ENCODE assay signal across 2 cellular contexts in the genomic region with DNA sequence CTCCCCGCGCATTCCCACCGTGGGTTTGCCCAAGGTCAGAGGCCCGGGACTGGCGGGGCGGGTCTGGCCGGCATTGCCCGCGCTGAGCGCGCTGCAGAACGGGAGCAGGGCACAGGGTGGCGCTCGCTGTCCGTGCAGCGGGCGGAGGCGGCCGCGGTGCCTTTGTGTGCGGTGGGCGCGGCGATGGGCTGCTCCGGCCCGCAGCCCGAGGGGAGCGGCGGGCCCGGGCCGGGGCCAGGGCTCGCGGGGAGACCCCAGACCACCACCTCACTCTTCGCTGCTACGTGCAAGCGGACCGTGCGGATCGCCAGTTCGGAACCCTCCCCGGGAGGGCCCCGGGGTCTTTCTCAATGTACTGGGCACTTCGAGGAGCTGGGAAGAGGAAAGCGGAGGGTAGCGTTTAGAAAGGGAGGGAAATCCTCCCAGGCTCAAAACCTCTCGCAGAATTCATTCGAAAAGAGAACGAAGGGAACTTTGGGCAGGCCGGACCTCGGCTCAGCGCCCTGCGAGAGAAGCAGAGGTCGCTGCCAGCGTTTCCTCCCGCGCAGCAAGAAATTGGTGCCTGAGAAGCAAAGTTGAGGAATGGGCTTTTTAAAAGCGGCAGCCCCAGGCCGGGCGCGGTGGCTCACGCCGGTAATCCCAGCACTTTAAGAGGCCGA.
TF ChIP-seq lines count a peak whose summit lies in the region.

No MANE protein-coding gene starts in this region.

TF ChIP-seq in IMR-90, 13 proteins besides CTCF, POLR2A, EP300 and RAD21:
- TF ChIP-seq RFX5 (IDR thresholded peaks at IDR 0.05; ENCODE audit: low read depth, low read length), result no peak
- peak; percentile 25; the same call in 1 of the 2 replicates for TF ChIP-seq SMC3 (IDR thresholded peaks at IDR 0.05; ENCODE audit: low read depth, low read length)

TF ChIP-seq in K562, 482 proteins besides CTCF, POLR2A, EP300 and RAD21:
- TF ChIP-seq, protein P1, sequence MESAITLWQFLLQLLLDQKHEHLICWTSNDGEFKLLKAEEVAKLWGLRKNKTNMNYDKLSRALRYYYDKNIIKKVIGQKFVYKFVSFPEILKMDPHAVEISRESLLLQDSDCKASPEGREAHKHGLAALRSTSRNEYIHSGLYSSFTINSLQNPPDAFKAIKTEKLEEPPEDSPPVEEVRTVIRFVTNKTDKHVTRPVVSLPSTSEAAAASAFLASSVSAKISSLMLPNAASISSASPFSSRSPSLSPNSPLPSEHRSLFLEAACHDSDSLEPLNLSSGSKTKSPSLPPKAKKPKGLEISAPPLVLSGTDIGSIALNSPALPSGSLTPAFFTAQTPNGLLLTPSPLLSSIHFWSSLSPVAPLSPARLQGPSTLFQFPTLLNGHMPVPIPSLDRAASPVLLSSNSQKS (CRISPR knock-in tag; IDR thresholded peaks at IDR 0.05), result no peak
- 0 out of 2 replicates have a peak, but pooled peaks have one; percentile 23 for TF ChIP-seq SMC3 (conservative IDR thresholded peaks at IDR 0.05; ENCODE audit: insufficient read depth, low read depth, low read length)
- no peak for TF ChIP-seq ELF4 (CRISPR knock-in tag; IDR thresholded peaks at IDR 0.05)
